ENCODE assay signal across 2 cellular contexts in the genomic region with DNA sequence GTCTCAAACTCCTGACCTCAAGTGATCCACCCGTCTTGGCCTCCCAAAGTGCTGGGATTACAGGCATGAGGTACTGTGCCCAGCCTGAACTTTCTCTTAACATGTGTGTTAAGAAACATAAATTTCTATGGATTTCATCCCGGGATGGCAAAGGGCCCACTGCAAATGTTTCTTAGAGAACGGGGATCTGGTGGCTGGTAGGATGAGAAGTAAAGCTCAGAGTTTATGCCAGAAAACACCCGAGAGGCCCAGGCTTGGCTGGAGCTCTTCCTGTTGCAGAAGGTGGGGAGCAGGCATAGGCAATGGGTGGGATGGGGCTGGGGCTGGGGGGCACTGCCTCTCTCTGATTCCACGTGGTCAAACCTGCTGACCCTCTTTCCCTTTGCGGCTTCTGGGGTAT.
TF ChIP-seq lines count a peak whose summit lies in the region.

No MANE protein-coding gene starts in this region.

TF ChIP-seq in IMR-90, 13 proteins besides CTCF, POLR2A, EP300 and RAD21:
- TF ChIP-seq MAZ (IDR thresholded peaks at IDR 0.05; ENCODE audit: borderline replicate concordance, low read depth, low read length) (no peak), CEBPB (IDR thresholded peaks at IDR 0.05; ENCODE audit: low read depth, low read length) (no peak), RCOR1 (IDR thresholded peaks at IDR 0.05; ENCODE audit: insufficient replicate concordance, low read length) (no peak), MXI1 (IDR thresholded peaks at IDR 0.05; ENCODE audit: borderline replicate concordance, low read depth, low read length) (no peak), CHD1 (IDR thresholded peaks at IDR 0.05; ENCODE audit: low read depth, low read length) (no peak), FOS (IDR thresholded peaks at IDR 0.05; ENCODE audit: low read depth, low read length) (no peak), SMC3 (IDR thresholded peaks at IDR 0.05; ENCODE audit: low read depth, low read length) (no peak), MAFK (IDR thresholded peaks at IDR 0.05; ENCODE audit: low read depth, low read length) (no peak), USF2 (IDR thresholded peaks at IDR 0.05; ENCODE audit: low read depth, low read length) (no peak), RFX5 (IDR thresholded peaks at IDR 0.05; ENCODE audit: low read depth, low read length) (no peak), NFE2L2 (IDR thresholded peaks at IDR 0.05; ENCODE audit: low read depth, low read length) (no peak), BHLHE40 (IDR thresholded peaks at IDR 0.05; ENCODE audit: low read depth, low read length) (no peak)
- TF ChIP-seq, protein P1, sequence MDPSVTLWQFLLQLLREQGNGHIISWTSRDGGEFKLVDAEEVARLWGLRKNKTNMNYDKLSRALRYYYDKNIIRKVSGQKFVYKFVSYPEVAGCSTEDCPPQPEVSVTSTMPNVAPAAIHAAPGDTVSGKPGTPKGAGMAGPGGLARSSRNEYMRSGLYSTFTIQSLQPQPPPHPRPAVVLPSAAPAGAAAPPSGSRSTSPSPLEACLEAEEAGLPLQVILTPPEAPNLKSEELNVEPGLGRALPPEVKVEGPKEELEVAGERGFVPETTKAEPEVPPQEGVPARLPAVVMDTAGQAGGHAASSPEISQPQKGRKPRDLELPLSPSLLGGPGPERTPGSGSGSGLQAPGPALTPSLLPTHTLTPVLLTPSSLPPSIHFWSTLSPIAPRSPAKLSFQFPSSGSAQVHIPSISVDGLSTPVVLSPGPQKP (IDR thresholded peaks at IDR 0.05; ENCODE audit: borderline replicate concordance, low read depth, low read length) = no peak

TF ChIP-seq in WTC11, 78 proteins besides CTCF, POLR2A, EP300 and RAD21:
- TF ChIP-seq CBFB (CRISPR knock-in tag; IDR thresholded peaks at IDR 0.05; ENCODE audit: low read depth) (no peak), ZBTB21 (CRISPR knock-in tag; IDR thresholded peaks at IDR 0.05; ENCODE audit: borderline replicate concordance) (no peak), NFATC4 (CRISPR knock-in tag; IDR thresholded peaks at IDR 0.05) (no peak), FOXK1 (CRISPR knock-in tag; IDR thresholded peaks at IDR 0.05) (no peak), SMAD3 (CRISPR knock-in tag; IDR thresholded peaks at IDR 0.05; ENCODE audit: borderline replicate concordance) (no peak), ZNF138 (CRISPR knock-in tag; conservative IDR thresholded peaks at IDR 0.05) (no peak), CREM (CRISPR knock-in tag; IDR thresholded peaks at IDR 0.05) (no peak), IRF1 (CRISPR knock-in tag; IDR thresholded peaks at IDR 0.05) (no peak)
- TF ChIP-seq, protein P2, sequence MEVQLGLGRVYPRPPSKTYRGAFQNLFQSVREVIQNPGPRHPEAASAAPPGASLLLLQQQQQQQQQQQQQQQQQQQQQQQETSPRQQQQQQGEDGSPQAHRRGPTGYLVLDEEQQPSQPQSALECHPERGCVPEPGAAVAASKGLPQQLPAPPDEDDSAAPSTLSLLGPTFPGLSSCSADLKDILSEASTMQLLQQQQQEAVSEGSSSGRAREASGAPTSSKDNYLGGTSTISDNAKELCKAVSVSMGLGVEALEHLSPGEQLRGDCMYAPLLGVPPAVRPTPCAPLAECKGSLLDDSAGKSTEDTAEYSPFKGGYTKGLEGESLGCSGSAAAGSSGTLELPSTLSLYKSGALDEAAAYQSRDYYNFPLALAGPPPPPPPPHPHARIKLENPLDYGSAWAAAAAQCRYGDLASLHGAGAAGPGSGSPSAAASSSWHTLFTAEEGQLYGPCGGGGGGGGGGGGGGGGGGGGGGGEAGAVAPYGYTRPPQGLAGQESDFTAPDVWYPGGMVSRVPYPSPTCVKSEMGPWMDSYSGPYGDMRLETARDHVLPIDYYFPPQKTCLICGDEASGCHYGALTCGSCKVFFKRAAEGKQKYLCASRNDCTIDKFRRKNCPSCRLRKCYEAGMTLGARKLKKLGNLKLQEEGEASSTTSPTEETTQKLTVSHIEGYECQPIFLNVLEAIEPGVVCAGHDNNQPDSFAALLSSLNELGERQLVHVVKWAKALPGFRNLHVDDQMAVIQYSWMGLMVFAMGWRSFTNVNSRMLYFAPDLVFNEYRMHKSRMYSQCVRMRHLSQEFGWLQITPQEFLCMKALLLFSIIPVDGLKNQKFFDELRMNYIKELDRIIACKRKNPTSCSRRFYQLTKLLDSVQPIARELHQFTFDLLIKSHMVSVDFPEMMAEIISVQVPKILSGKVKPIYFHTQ (CRISPR knock-in tag; IDR thresholded peaks at IDR 0.05) = no peak
